Comparison of ENCODE assay signal across 28 cellular contexts in genomic region chr13:63327584-63327983, GRCh38.
"Had no signal": no experiment of that assay in that cellular context is flagged by ENCODE, and none has a peak within 500 bp of the region (broad histone marks: within the 10 kb centered on the region; RNA-seq: fewer than 3 reads in every experiment).

No MANE protein-coding gene starts in this region.

- FAIRE-seq: RCC 7860 had no signal

- H3K4me1 ChIP-seq: SJCRH30 had no signal

- ATAC-seq: Panc1, Right ventricle myocardium inferior, SK-N-SH treated with all-trans-retinoic acid at 6 μM for 48 hours, T-cell had no signal

- H3K27ac ChIP-seq: PC-9, RWPE1, SJCRH30, SK-N-MC had no signal

- H3K27me3 ChIP-seq: MG63, SJCRH30 had no signal

- H3K4me2 ChIP-seq: PC-9 had no signal

- H3K4me3 ChIP-seq: MG63, PC-9, SJCRH30, SK-N-MC had no signal

- H3K9me3 ChIP-seq: MG63, SJCRH30 had no signal

- DNase-seq: MG63, MV-4-11, NCI-H1092, NCI-H1105, NCI-H1417 treated with DMSO at 0.1 percent for 48 hours, NCI-H1436 treated with DMSO at 0.1 percent for 48 hours, NCI-H1694 treated with DMSO at 0.1 percent for 48 hours, NCI-H187 treated with DMSO at 0.1 percent for 48 hours, NCI-H2029, NCI-H2081, NCI-H2171 treated with DMSO at 0.1 percent for 48 hours, NCI-H2227 treated with DMSO at 0.1 percent for 48 hours, NCI-H446 treated with DMSO at 0.1 percent for 48 hours, NCI-H510A, NCI-H524, NCI-H526, NCI-H69, NCI-H82, PC-9, SIG-M5, SJCRH30, T-cell had no signal

- H2AFZ ChIP-seq: PC-9 had no signal

- H3K36me3 ChIP-seq: MG63, SJCRH30 had no signal
